ENCODE assay signal across 8 cellular contexts in the genomic region with DNA sequence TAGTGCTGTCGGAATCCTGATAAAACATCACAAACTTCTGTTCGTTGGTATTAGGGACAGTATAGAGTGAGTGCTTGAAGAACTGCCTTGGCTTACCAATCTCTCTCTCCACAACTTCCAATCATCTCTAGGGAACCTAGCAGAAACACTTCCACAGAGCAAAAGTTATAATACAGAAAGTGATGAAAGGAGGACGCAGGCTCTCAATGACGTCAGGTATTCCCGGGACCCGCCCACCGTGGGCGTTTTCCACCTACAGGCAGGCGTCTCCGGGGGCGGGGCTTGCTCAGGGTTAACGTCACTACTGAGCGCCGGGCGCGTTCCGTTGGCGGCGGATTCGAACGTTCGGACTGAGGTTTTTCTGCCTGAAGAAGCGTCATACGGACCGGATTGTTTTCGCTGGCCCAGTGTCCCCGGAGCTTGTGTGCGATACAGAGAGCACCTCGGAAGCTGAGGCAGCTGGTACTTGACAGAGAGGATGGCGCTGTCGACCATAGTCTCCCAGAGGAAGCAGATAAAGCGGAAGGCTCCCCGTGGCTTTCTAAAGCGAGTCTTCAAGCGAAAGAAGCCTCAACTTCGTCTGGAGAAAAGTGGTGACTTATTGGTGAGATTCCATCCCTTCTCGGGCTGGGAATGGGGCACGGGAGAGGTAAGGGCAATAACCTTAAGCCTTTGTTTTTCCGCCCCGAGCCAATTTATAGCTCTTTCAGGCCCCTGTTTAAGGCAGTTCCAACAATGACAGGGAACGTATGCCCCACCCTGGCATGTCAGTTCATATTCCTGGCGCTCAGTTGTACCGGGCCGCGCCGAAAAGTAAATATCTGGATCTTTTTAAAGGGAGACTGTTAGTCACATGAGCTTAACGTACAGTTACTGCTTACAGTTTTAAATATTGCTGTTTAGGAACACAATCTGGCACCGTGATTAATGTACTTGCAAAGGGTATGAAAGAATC. TPM values are rescaled to one million over a fixed set of nuclear protein-coding genes. Genes with fewer than 3 reads are reported as not detected.
DNase-seq lines count a peak whose midpoint lies in the region; ATAC-seq and TF ChIP-seq lines count a peak whose summit lies in the region.

A gene (plus strand): TSS at position 320 of the 955 bp plus-strand sequence. CDS start 159 bp downstream, at position 479.

- no peaks in the 10 kb centered on the region for H3K79me2 ChIP-seq in parathyroid adenoma

- TF ChIP-seq CTCF in GM12875 (IDR thresholded peaks at IDR 0.05; ENCODE audit: borderline replicate concordance, insufficient read depth, low read depth, low read length), result no peak
- TF ChIP-seq CTCF in cardiac muscle cell (IDR thresholded peaks at IDR 0.05; ENCODE audit: low read depth, low read length), result no peak
- TF ChIP-seq CTCF in parathyroid adenoma (IDR thresholded peaks at IDR 0.05), result no peak
- TF ChIP-seq CTCF in transverse colon (IDR thresholded peaks at IDR 0.05), result no peak

- H3K4me1 ChIP-seq in cardiac muscle cell (ENCODE audit: low read depth) (no peaks in the 10 kb centered on the region), parathyroid adenoma (peaks cover 4% of the 10 kb centered on the region), transverse colon (peaks cover 9 to 25% (median 11%) of the 10 kb centered on the region in 4 donors)

- H3K27ac ChIP-seq in cardiac muscle cell (no peak within 1 kb of the TSS), parathyroid adenoma (peak within 1 kb of the TSS; percentile 3), transverse colon (peak within 1 kb of the TSS in 3 of 4 donors; percentile 64 to 74 (median 71))

- H3K9me3 Mint-ChIP-seq in activated naive CD4-positive, alpha-beta T cell treated with anti-CD3 and anti-CD28 coated beads, Interleukin-2, amount 50 U/mL, for 72 hours, result no peaks in the 10 kb centered on the region

- no peaks in the 10 kb centered on the region for H3K9me3 ChIP-seq in cardiac muscle cell (ENCODE audit: low read depth)
- no peaks in the 10 kb centered on the region for H3K9me3 ChIP-seq in parathyroid adenoma (ENCODE audit: control insufficient read depth, low read length)
- no peaks in the 10 kb centered on the region for H3K9me3 ChIP-seq in transverse colon

- no peak within 1 kb of the TSS for H3K27ac Mint-ChIP-seq in activated naive CD4-positive, alpha-beta T cell treated with anti-CD3 and anti-CD28 coated beads, Interleukin-2, amount 50 U/mL, for 72 hours

- H2AFZ ChIP-seq in parathyroid adenoma, result peak within 1 kb of the TSS; percentile 88

- H3K4me3 ChIP-seq in GM12875 (ENCODE audit: low read depth, low read length), result peak within 1 kb of the TSS; percentile 46
- H3K4me3 ChIP-seq in cardiac muscle cell, result peak within 1 kb of the TSS; percentile 73
- peak within 1 kb of the TSS; percentile 68 for H3K4me3 ChIP-seq in parathyroid adenoma (ENCODE audit: low read depth, low read length)
- H3K4me3 ChIP-seq in transverse colon, result peak within 1 kb of the TSS; percentile 42 to 77 (median 56)

- DNase-seq in NCI-H1105 (lab: John Stamatoyannopoulos, UW) (peak; percentile 86), SKM-1 treated with dmso at 0.1 percent for 144 hours (lab: John Stamatoyannopoulos, UW; ENCODE audit: unreplicated experiment) (peak; percentile 72), cardiac muscle cell (ENCODE audit: low read depth in 1 of 2, low spot score in 1 of 2) (peak; percentile 89 to 91), transverse colon (peak; percentile 93)
- DNase-seq in activated naive CD4-positive, alpha-beta T cell treated with anti-CD3 and anti-CD28 coated beads, Interleukin-2, amount 50 U/mL, for 72 hours (ENCODE audit: low spot score in 2 of 2), result peak; percentile 92 to 96

- no peaks in the 10 kb centered on the region for H3K27me3 ChIP-seq in cardiac muscle cell
- H3K27me3 ChIP-seq in parathyroid adenoma (ENCODE audit: control insufficient read depth, insufficient read depth, low read length), result no peaks in the 10 kb centered on the region
- H3K27me3 ChIP-seq in transverse colon, result no peaks in the 10 kb centered on the region

- WGBS in transverse colon (ENCODE audit: low coverage in 1 of 2), 2 donors, result 3 to 21% methylated on average over 5 to 36 of the region's 48 CpGs

- no peaks in the 10 kb centered on the region for H3K36me3 ChIP-seq in cardiac muscle cell
- no peaks in the 10 kb centered on the region for H3K36me3 ChIP-seq in parathyroid adenoma (ENCODE audit: control insufficient read depth, insufficient read depth, low read length)
- H3K36me3 ChIP-seq in transverse colon, result no peaks in the 10 kb centered on the region

- no peak for TF ChIP-seq POLR2A in transverse colon (IDR thresholded peaks at IDR 0.05)

- no peak for TF ChIP-seq EP300 in transverse colon (IDR thresholded peaks at IDR 0.05; ENCODE audit: low read depth)

- no peak within 1 kb of the TSS for H3K9ac ChIP-seq in parathyroid adenoma

- peak within 1 kb of the TSS; percentile 75 for H3K4me2 ChIP-seq in parathyroid adenoma (ENCODE audit: low read length)

- in situ Hi-C loops in transverse colon (cut with MboI; ENCODE audit: low pct_ligation_motif_present in 1 of 4, low pct_unique_long_range_greater_than_20kb in 1 of 4, low sequenced_read_pairs in 3 of 4), result loop anchor here in 1 of 4 donors (25.0 kb wide), 1 partner anchor 303 kb away; no protein-coding TSS in a partner anchor

- H3K36me3 Mint-ChIP-seq in activated naive CD4-positive, alpha-beta T cell treated with anti-CD3 and anti-CD28 coated beads, Interleukin-2, amount 50 U/mL, for 72 hours, result peaks cover 5 to 6% of the 10 kb centered on the region in 2 donors

- intact Hi-C loops in transverse colon (cut with DNase I; ENCODE audit: low total_unique reads), result no loop called here

- peak; percentile 93 for ATAC-seq in HG02678 (IDR thresholded peaks at IDR 0.05; ENCODE audit: unreplicated experiment)
- peak; percentile 93 to 94 for ATAC-seq in activated naive CD4-positive, alpha-beta T cell treated with anti-CD3 and anti-CD28 coated beads, Interleukin-2, amount 50 U/mL, for 72 hours

RNA-seq across cellular contexts. Expression of the gene that starts here (rescaled TPM):
- 100 to 1,000 TPM in 1 of 2 donors, 10 to 100 TPM in 1; 56.5 to 116 TPM for total RNA-seq in activated naive CD4-positive, alpha-beta T cell treated with anti-CD3 and anti-CD28 coated beads, Interleukin-2, amount 50 U/mL, for 72 hours
- 8.5 and 10.8 TPM in 2 replicates for total RNA-seq in cardiac muscle cell
- 26.1 and 69.8 TPM in 2 replicates for polyA plus RNA-seq in cardiac muscle cell
- 1 to 10 TPM in 1 of 4 donors, not detected in 3; 2.2 TPM for total RNA-seq in transverse colon
